In the genomic region with DNA sequence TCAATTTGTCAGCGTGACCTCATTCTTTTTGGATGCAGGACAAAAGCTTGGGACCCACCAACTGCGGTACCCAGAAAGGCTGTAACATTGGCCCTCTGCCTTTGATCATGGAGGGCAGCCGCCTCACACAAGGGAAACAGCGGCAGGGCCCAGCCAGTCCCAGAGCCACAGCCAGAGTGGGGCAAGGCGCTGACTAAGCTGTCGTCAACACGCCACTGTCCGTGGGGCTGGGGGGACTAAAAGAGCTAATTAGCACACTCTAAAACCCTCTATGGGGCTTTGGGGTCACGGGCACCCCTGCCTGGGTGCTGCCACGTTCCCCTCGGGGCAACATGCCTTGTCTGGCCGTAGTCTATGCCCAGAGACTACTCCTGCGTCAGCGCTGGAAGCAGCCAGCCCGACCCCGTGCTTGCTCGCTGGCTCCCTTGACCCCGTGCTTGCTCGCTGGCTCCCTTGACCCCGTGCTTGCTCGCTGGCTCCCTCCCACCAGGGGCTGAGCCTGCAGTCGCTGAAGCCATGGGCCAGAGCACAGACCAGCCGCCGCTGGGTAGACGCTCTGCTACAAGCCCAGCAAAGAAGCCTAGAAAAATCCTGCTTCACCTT, we compare ENCODE assay signal across 1 cellular context.
TF ChIP-seq lines count a peak whose summit lies in the region.

No MANE protein-coding gene starts in this region.

TF ChIP-seq in GM23338, 12 proteins besides CTCF, POLR2A, EP300 and RAD21 (continued from another document):
- no peak for TF ChIP-seq ETS1 (IDR thresholded peaks at IDR 0.05)
- TF ChIP-seq NANOG (IDR thresholded peaks at IDR 0.05; ENCODE audit: borderline replicate concordance), result no peak
